17 cellular contexts compared by ENCODE assay signal in genomic region chr5:88669314-88669713, GRCh38.
DNase-seq lines count a peak whose midpoint lies in the region; ATAC-seq and TF ChIP-seq lines count a peak whose summit lies in the region.
"Had no signal": no experiment of that assay in that cellular context is flagged by ENCODE, and none has a peak within 500 bp of the region (broad histone marks: within the 10 kb centered on the region; RNA-seq: fewer than 3 reads in every experiment).

No MANE protein-coding gene starts in this region.

- TF ChIP-seq CTCF in astrocyte of the spinal cord (IDR thresholded peaks at IDR 0.05; ENCODE audit: low read depth, low read length), result no peak

- no peak overlapping the region for H3K4me3 ChIP-seq in astrocyte of the spinal cord (ENCODE audit: low read depth, low read length)
- H3K4me3 ChIP-seq: BLaER1, SJCRH30 had no signal

- peak overlapping the region; percentile 3 for H3K27ac ChIP-seq in layer of hippocampus (ENCODE audit: low read depth, low read length)
- H3K27ac ChIP-seq: 22Rv1, BLaER1, RWPE1, SJCRH30 had no signal

- DNase-seq in DMS 273 (lab: John Stamatoyannopoulos, UW; ENCODE audit: unreplicated experiment), result peak; percentile 29
- no peak for DNase-seq in DMS 273 treated with DMSO at 0.1 percent for 48 hours (lab: John Stamatoyannopoulos, UW)
- peak; percentile 45 for DNase-seq in astrocyte of the spinal cord (ENCODE audit: low read depth, low spot score)
- DNase-seq in NCI-H2107 (lab: John Stamatoyannopoulos, UW), result no peak
- no peak for DNase-seq in NCI-H1105 treated with DMSO at 0.1 percent for 48 hours (lab: John Stamatoyannopoulos, UW)
- DNase-seq in RKO (ENCODE audit: low spot score), result no peak
- DNase-seq: CD8-positive, alpha-beta T cell; KBM-7; NCI-H1092 treated with DMSO at 0.1 percent for 48 hours; NCI-H1694 treated with DMSO at 0.1 percent for 48 hours; NCI-H226; SJCRH30 had no signal

- in situ Hi-C loops in astrocyte of the spinal cord (cut with HindIII; ENCODE audit: low sequenced_read_pairs), result loop anchor here (10.0 kb wide), 1 partner anchor 885 kb away; no protein-coding TSS in a partner anchor

- H3K27me3 ChIP-seq in layer of hippocampus (ENCODE audit: control insufficient read depth, insufficient read depth, low read length), result peaks cover 2% of the 10 kb centered on the region
- H3K27me3 ChIP-seq: SJCRH30 had no signal

- ATAC-seq in HG02970 (IDR thresholded peaks at IDR 0.05; ENCODE audit: low FRiP score, unreplicated experiment), result no peak
- ATAC-seq: CD8-positive, alpha-beta T cell had no signal

Comparison
In these comparisons a context has a peak if more than half of its experiments do, and no peak if none do; other contexts are left out.
1. DNase-seq: peak in DMS 273 (single experiment) and astrocyte of the spinal cord (single experiment); none in DMS 273 treated with DMSO at 0.1 percent for 48 hours (single experiment), NCI-H2107 (single experiment), NCI-H1105 treated with DMSO at 0.1 percent for 48 hours (single experiment) and RKO (single experiment).